ENCODE assay signal across 9 cellular contexts in the genomic region with DNA sequence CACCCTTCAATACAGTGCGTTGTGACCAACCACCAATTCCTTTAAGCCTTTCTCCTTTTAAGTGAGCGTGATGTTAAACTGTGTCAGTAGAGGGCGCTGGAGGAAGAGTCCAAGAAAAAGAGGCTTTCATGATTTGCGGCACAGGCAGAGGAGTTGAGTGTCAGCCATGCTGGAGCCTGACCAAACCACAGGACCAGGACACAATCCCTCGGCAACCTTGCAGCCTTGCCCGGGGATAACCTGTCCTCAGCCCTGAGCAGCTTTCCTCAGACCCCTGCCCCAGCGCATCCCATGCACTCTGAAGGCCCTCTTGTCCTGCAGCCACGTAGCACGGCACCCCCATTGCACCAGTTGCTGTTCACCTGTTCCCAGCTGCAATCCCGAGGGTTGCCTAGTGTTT. TPM values are rescaled to one million over a fixed set of nuclear protein-coding genes. Genes with fewer than 3 reads are reported as not detected.
DNase-seq lines count a peak whose midpoint lies in the region; ATAC-seq, FAIRE-seq and TF ChIP-seq lines count a peak whose summit lies in the region.
"Had no signal": no experiment of that assay in that cellular context is flagged by ENCODE, and none has a peak within 500 bp of the region (broad histone marks: within the 10 kb centered on the region; RNA-seq: fewer than 3 reads in every experiment).

No MANE protein-coding gene starts in this region.

- H3K4me2 ChIP-seq in mesenchymal stem cell (ENCODE audit: low read length, poor library complexity, severe bottlenecking): no peak overlapping the region

- no peak overlapping the region for H4K91ac ChIP-seq in mesenchymal stem cell (ENCODE audit: low read length)

- peak; percentile 44 for ATAC-seq in GM18502 (IDR thresholded peaks at IDR 0.05; ENCODE audit: poor library complexity, unreplicated experiment)
- no peak for ATAC-seq in HG03457 (IDR thresholded peaks at IDR 0.05; ENCODE audit: unreplicated experiment)

- no peak overlapping the region for H3K23ac ChIP-seq in mesenchymal stem cell (ENCODE audit: low read length in 2 of 2)

- 71% methylated on average over 8 of the region's 10 CpGs for WGBS in mesenchymal stem cell

- no peaks in the 10 kb centered on the region for H3K36me3 ChIP-seq in NT2/D1 (ENCODE audit: insufficient read depth, insufficient read length, low read length)
- no peaks in the 10 kb centered on the region for H3K36me3 ChIP-seq in mesenchymal stem cell (ENCODE audit: control insufficient read depth in 1 of 2, insufficient read depth in 2 of 2, low read depth in 1 of 2, low read length in 2 of 2)

- H3K4me3 ChIP-seq in NT2/D1 (ENCODE audit: insufficient read length, low read depth) (no peak overlapping the region), mesenchymal stem cell (ENCODE audit: insufficient read depth in 1 of 2, low read depth in 1 of 2, low read length in 2 of 2) (no peak overlapping the region)

- no peak overlapping the region for H4K8ac ChIP-seq in mesenchymal stem cell (ENCODE audit: low read length)

- H3K79me1 ChIP-seq in mesenchymal stem cell (replicated peaks; ENCODE audit: low read length, poor library complexity, severe bottlenecking): no peaks in the 10 kb centered on the region

- H3K14ac ChIP-seq in mesenchymal stem cell (ENCODE audit: low read length in 2 of 2): no peak overlapping the region

- no peak overlapping the region for H3K4ac ChIP-seq in mesenchymal stem cell (ENCODE audit: low read depth in 1 of 2, low read length in 2 of 2)

- peak; percentile 23 for DNase-seq in COR-L47 (lab: John Stamatoyannopoulos, UW)
- DNase-seq in NT2/D1 (ENCODE audit: low read depth, low spot score): peak; percentile 72
- DNase-seq in head of caudate nucleus: peak in 24 of 42 donors; percentile 4 to 71 (median 25)
- no peak for DNase-seq in mesenchymal stem cell
- DNase-seq in GM12892 (ENCODE audit: insufficient read length): no peak
- no peak for DNase-seq in effector CD4-positive, alpha-beta T cell

- H3K27me3 ChIP-seq in NT2/D1 (ENCODE audit: insufficient read depth, insufficient read length) (no peaks in the 10 kb centered on the region), mesenchymal stem cell (ENCODE audit: control insufficient read depth in 1 of 2, insufficient read depth in 1 of 2, low read length in 2 of 2) (no peaks in the 10 kb centered on the region)

- H3K4me1 ChIP-seq in NT2/D1 (ENCODE audit: insufficient read depth, insufficient read length) (no peaks in the 10 kb centered on the region), mesenchymal stem cell (ENCODE audit: control insufficient read depth, insufficient read depth, low read depth, low read length) (no peaks in the 10 kb centered on the region)

- no peak overlapping the region for H3K9ac ChIP-seq in NT2/D1 (ENCODE audit: insufficient read length, low read depth)
- no peak overlapping the region for H3K9ac ChIP-seq in mesenchymal stem cell (ENCODE audit: low read length)

- no peak for TF ChIP-seq POLR2A in GM12892 (IDR thresholded peaks at IDR 0.05; ENCODE audit: low read depth, low read length)

- no peak overlapping the region for H3K27ac ChIP-seq in mesenchymal stem cell (ENCODE audit: low read length, poor library complexity, severe bottlenecking)

- FAIRE-seq in GM12892 (lab: Jason Lieb, UNC): no peak

- H2BK5ac ChIP-seq in mesenchymal stem cell (ENCODE audit: low read depth, low read length, poor library complexity, severe bottlenecking): no peak overlapping the region

- no peak overlapping the region for H2AFZ ChIP-seq in mesenchymal stem cell (ENCODE audit: low read depth, low read length)

- no peak overlapping the region for H3K18ac ChIP-seq in mesenchymal stem cell (ENCODE audit: low read depth in 1 of 2, low read length in 2 of 2)

- H3K9me3 ChIP-seq in NT2/D1 (ENCODE audit: insufficient read depth, low read length) (no peaks in the 10 kb centered on the region), mesenchymal stem cell (ENCODE audit: control insufficient read depth, low read length) (no peaks in the 10 kb centered on the region)

- H2BK15ac ChIP-seq in mesenchymal stem cell (ENCODE audit: low read depth, poor library complexity, severe bottlenecking): no peak overlapping the region

- no peak overlapping the region for H2AK5ac ChIP-seq in mesenchymal stem cell (ENCODE audit: low read length, severe bottlenecking)

- H2BK120ac ChIP-seq in mesenchymal stem cell (ENCODE audit: low read depth, low read length): no peak overlapping the region

- no peak overlapping the region for H2BK12ac ChIP-seq in mesenchymal stem cell (ENCODE audit: low read length in 2 of 2)

- intact Hi-C loops in head of caudate nucleus (cut with DNase I): no loop called here

RNA-seq across cellular contexts. Expression of a gene that starts 53.5 kb away (rescaled TPM):
- 0.04 TPM for polyA plus RNA-seq in mesenchymal stem cell (2013, experiment 1 of 2)
- 0.01 TPM for polyA plus RNA-seq in mesenchymal stem cell (2013, experiment 2 of 2)
- polyA plus RNA-seq in GM12892 (2012; ENCODE audit: missing spikeins): not detected
- polyA plus RNA-seq: esophagus had no signal

Comparison
In these comparisons a context has a peak if more than half of its experiments do, and no peak if none do; other contexts are left out.
1. DNase-seq: peak in COR-L47 (single experiment), NT2/D1 (single experiment) and head of caudate nucleus (24 of 42); none in mesenchymal stem cell (single experiment), GM12892 (single experiment) and effector CD4-positive, alpha-beta T cell (single experiment).